Comparison of ENCODE assay signal across 35 cellular contexts in genomic region chrX:120274958-120275357, GRCh38. TPM values are rescaled to one million over a fixed set of nuclear protein-coding genes. Genes with fewer than 3 reads are reported as not detected.
"Had no signal": no experiment of that assay in that cellular context is flagged by ENCODE, and none has a peak within 500 bp of the region (broad histone marks: within the 10 kb centered on the region; RNA-seq: fewer than 3 reads in every experiment).

No MANE protein-coding gene starts in this region.

- H3K4me1 ChIP-seq: body of pancreas, right atrium auricular region, stomach, thyroid gland had no signal

- H3K27me3 ChIP-seq: body of pancreas, cardiac muscle cell, right atrium auricular region, thyroid gland, upper lobe of left lung, vagina had no signal

- H3K36me3 ChIP-seq: cardiac muscle cell, right atrium auricular region, stomach, thyroid gland, upper lobe of left lung, vagina had no signal

- H3K27ac Mint-ChIP-seq: activated naive CD8-positive, alpha-beta T cell; activated T-cell treated with anti-CD3 and anti-CD28 coated beads, Interleukin-2, amount 50 U/mL, for 24 hours; memory B cell; natural killer cell; stimulated activated memory B cell treated with anti-CD40 and anti-IgM and Interleukin-4, amounts not matched to agents 10 μg/mL and 1 μg/mL and 100 μg/mL, for 72 hours had no signal

- H3K4me1 Mint-ChIP-seq: memory B cell; natural killer cell; stimulated activated memory B cell treated with anti-CD40 and anti-IgM and Interleukin-4, amounts not matched to agents 10 μg/mL and 1 μg/mL and 100 μg/mL, for 72 hours had no signal

- H3K27ac ChIP-seq: body of pancreas, cardiac muscle cell, coronary artery, dorsolateral prefrontal cortex, right atrium auricular region, stomach, thyroid gland, upper lobe of left lung, vagina, VCaP had no signal

- H3K4me3 Mint-ChIP-seq: activated naive CD8-positive, alpha-beta T cell; activated T-cell treated with anti-CD3 and anti-CD28 coated beads, Interleukin-2, amount 50 U/mL, for 24 hours; memory B cell; natural killer cell; stimulated activated memory B cell treated with anti-CD40 and anti-IgM and Interleukin-4, amounts not matched to agents 10 μg/mL and 1 μg/mL and 100 μg/mL, for 72 hours had no signal

- DNase-seq: activated CD4-positive, alpha-beta T cell treated with anti-CD3 and anti-CD28 coated beads for 48 hours; activated CD4-positive, alpha-beta T cell treated with anti-CD3 and anti-CD28 coated beads, Interleukin-2, amount 50 U/mL, for 48 hours; activated CD8-positive, alpha-beta memory T cell treated with anti-CD3 and anti-CD28 coated beads, Interleukin-2, amount 50 U/mL, for 48 hours; activated T-cell treated with anti-CD3 and anti-CD28 coated beads, Interleukin-2, amount 50 U/mL, for 24 hours; aorta; body of pancreas; cerebellar nuclear complex; dorsolateral prefrontal cortex; effector memory CD4-positive, alpha-beta T cell; head of caudate nucleus; hippocampal formation; kidney; left colon; natural killer cell; stimulated activated CD4-positive, alpha-beta T cell treated with anti-CD3 and anti-CD28 coated beads, Interleukin-1b, Interleukin-23, amount 100 ng/mL, for 48 hours; stimulated activated CD4-positive, alpha-beta T cell treated with anti-CD3 and anti-CD28 coated beads, Interleukin-4, amount 100 ng/mL, for 4 hours; stimulated activated CD8-positive, alpha-beta memory T cell treated with anti-CD3 and anti-CD28 coated beads, Interleukin-4, amount 100 ng/mL, for 48 hours; stomach; T-helper 9 cell; thyroid gland; upper lobe of left lung had no signal

- ATAC-seq: activated CD4-positive, CD25-positive, alpha-beta regulatory T cell treated with anti-CD3 and anti-CD28 coated beads, Interleukin-2, amount 50 U/mL, for 24 hours; body of pancreas; left colon; natural killer cell; stimulated activated memory B cell treated with anti-CD40 and anti-IgM and Interleukin-4, amounts not matched to agents 10 μg/mL and 1 μg/mL and 100 μg/mL, for 72 hours had no signal

- H3K9me3 ChIP-seq: body of pancreas, right atrium auricular region, stomach, thyroid gland, upper lobe of left lung, vagina had no signal

- H3K4me3 ChIP-seq: body of pancreas, cardiac muscle cell, coronary artery, dorsolateral prefrontal cortex, right atrium auricular region, smooth muscle cell, stomach, thyroid gland, upper lobe of left lung, vagina had no signal

- H3K27me3 Mint-ChIP-seq: activated naive CD8-positive, alpha-beta T cell; memory B cell; stimulated activated memory B cell treated with anti-CD40 and anti-IgM and Interleukin-4, amounts not matched to agents 10 μg/mL and 1 μg/mL and 100 μg/mL, for 72 hours had no signal

- H3K36me3 Mint-ChIP-seq: activated naive CD8-positive, alpha-beta T cell; memory B cell; natural killer cell; stimulated activated memory B cell treated with anti-CD40 and anti-IgM and Interleukin-4, amounts not matched to agents 10 μg/mL and 1 μg/mL and 100 μg/mL, for 72 hours had no signal

- H3K9me3 Mint-ChIP-seq: activated T-cell treated with anti-CD3 and anti-CD28 coated beads, Interleukin-2, amount 50 U/mL, for 24 hours; memory B cell; natural killer cell; stimulated activated memory B cell treated with anti-CD40 and anti-IgM and Interleukin-4, amounts not matched to agents 10 μg/mL and 1 μg/mL and 100 μg/mL, for 72 hours had no signal

RNA-seq across cellular contexts. Expression of gene TMEM255A, which starts 36.3 kb away (rescaled TPM):
- total RNA-seq: activated CD8-positive, alpha-beta memory T cell treated with anti-CD3 and anti-CD28 coated beads for 36 hours; endothelial cell of umbilical vein; pulmonary artery endothelial cell; T-helper 1 cell treated with Interleukin-12 subunit alpha and Interleukin-12 subunit beta and Interleukin-4 antibody, amounts not matched to agents 30 ng/mL and 1 ng/mL, for 36 hours had no signal
- polyA plus RNA-seq: aorta, endothelial cell of umbilical vein, smooth muscle cell had no signal
